8 cellular contexts compared by ENCODE assay signal in the genomic region with DNA sequence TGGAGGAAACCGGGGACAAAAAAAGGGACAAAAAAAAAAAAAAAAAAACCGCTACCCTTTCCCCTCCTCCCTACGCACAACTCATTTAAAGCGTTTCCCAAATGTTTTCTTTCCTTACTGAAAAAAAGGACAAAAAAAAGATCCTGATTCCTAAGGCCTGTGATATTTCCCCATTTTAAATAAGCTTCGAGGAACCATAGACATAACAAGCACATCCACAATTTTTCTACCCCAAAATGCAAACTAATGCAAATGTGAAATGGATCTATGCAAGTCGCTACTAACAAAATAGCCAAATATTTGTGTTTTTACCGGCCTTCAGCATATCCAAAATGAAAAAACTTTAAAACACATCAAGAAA. TPM values are rescaled to one million over a fixed set of nuclear protein-coding genes. Genes with fewer than 3 reads are reported as not detected.
DNase-seq lines count a peak whose midpoint lies in the region; ATAC-seq, FAIRE-seq and TF ChIP-seq lines count a peak whose summit lies in the region.

No MANE protein-coding gene starts in this region.

- no peak for TF ChIP-seq POLR2A in GM12891 (IDR thresholded peaks at IDR 0.05; ENCODE audit: low read depth, low read length)

- no peak for DNase-seq in GM23248
- DNase-seq in T-cell = no peak
- no peak for DNase-seq in foreskin fibroblast
- DNase-seq in skeletal muscle cell (ENCODE audit: low read depth) = no peak
- DNase-seq in C1 segment of cervical spinal cord (lab: John Stamatoyannopoulos, UW) = no peak
- DNase-seq in EL = no peak
- no peak for DNase-seq in GM12891 (ENCODE audit: insufficient read length, low spot score)
- DNase-seq in UCSD-AML1 (lab: John Stamatoyannopoulos, UW; ENCODE audit: unreplicated experiment) = no peak

- H3K4me1 Mint-ChIP-seq in T-cell = peaks cover 56 to 70% (median 58%) of the 10 kb centered on the region in 3 donors

- H3K4me3 Mint-ChIP-seq in T-cell = peak overlapping the region; percentile 75 to 85 (median 82)

- peak overlapping the region; percentile 80 for H2AFZ ChIP-seq in GM23248

- H3K4me2 ChIP-seq in GM23248 (ENCODE audit: unreplicated experiment) = peak overlapping the region; percentile 93

- FAIRE-seq in GM12891 (lab: Jason Lieb, UNC) = no peak

- no peaks in the 10 kb centered on the region for H4K20me1 ChIP-seq in GM23248 (ENCODE audit: insufficient read depth)

- in situ Hi-C loops in GM23248 (cut with MboI) = loop anchor here (25.0 kb wide), 1 partner anchor 592 kb away; no protein-coding TSS in a partner anchor

- no peaks in the 10 kb centered on the region for H3K9me3 ChIP-seq in GM23248 (ENCODE audit: low read depth)

- WGBS in GM23248 (ENCODE audit: low coverage in 1 of 2, low lambda C conversion rate in 2 of 2, missing lambda C conversion rate in 2 of 2), 2 experiments = 1% methylated on average over 7 of the region's 7 CpGs

- peak overlapping the region; percentile 95 for H3K9ac ChIP-seq in GM23248

- no peaks in the 10 kb centered on the region for H3K27me3 Mint-ChIP-seq in T-cell

- CTCF ChIA-PET in T-cell (lab: Charles Lee) = interaction anchor here (0.6 to 1.1 kb wide), 12 partner anchors 15 to 1192 kb away, joined by 3 to 7 read pairs (median 4); no protein-coding TSS in a partner anchor

- ATAC-seq in T-cell (replicated peaks in 1 of 4) = no peak

- POLR2A ChIA-PET in T-cell (lab: Charles Lee) = interaction anchor here (0.6 to 3.0 kb wide), 8 partner anchors 14 to 273 kb away, joined by 3 to 25 read pairs (median 6); no protein-coding TSS in a partner anchor

- H3F3A ChIP-seq in GM23248 (ENCODE audit: insufficient read depth) = peaks cover 41% of the 10 kb centered on the region

- peaks cover 35% of the 10 kb centered on the region for H3K79me2 ChIP-seq in GM23248 (ENCODE audit: insufficient read depth)

- H3K36me3 ChIP-seq in GM23248 (ENCODE audit: low read depth) = no peaks in the 10 kb centered on the region

- no peaks in the 10 kb centered on the region for H3K9me3 Mint-ChIP-seq in T-cell

- peaks cover 20% of the 10 kb centered on the region for H3K4me1 ChIP-seq in GM23248 (ENCODE audit: insufficient read depth)

- H3K27ac Mint-ChIP-seq in T-cell = peak overlapping the region; percentile 95 to 97

- H3K4me3 ChIP-seq in GM23248 (peak overlapping the region; percentile 85), foreskin fibroblast (ENCODE audit: low read depth in 1 of 2, low read length in 2 of 2) (peak overlapping the region; percentile 61 to 79), skeletal muscle cell (ENCODE audit: low read depth, low read length) (peak overlapping the region; percentile 67)

- no peaks in the 10 kb centered on the region for H3K27me3 ChIP-seq in GM23248 (replicated peaks; ENCODE audit: insufficient read depth)

- TF ChIP-seq CTCF in foreskin fibroblast (IDR thresholded peaks at IDR 0.05; ENCODE audit: low read depth, low read length) = no peak

- no peaks in the 10 kb centered on the region for H3K9me2 ChIP-seq in GM23248 (ENCODE audit: insufficient read depth)

- peak overlapping the region; percentile 92 for H3K27ac ChIP-seq in GM23248

- peaks cover 2% of the 10 kb centered on the region for H3K36me3 Mint-ChIP-seq in T-cell

TF ChIP-seq in GM12891, 5 proteins besides CTCF, POLR2A, EP300 and RAD21:
- TF ChIP-seq TAF1 (IDR thresholded peaks at IDR 0.05; ENCODE audit: low read depth, low read length) (no peak), PAX5 (IDR thresholded peaks at IDR 0.05; ENCODE audit: insufficient read depth, low read length, severe bottlenecking) (no peak), POU2F2 (IDR thresholded peaks at IDR 0.05; ENCODE audit: low read depth, low read length) (no peak), POLR2AphosphoS5 (IDR thresholded peaks at IDR 0.05; ENCODE audit: low read depth, low read length) (no peak), SPI1 (IDR thresholded peaks at IDR 0.05; ENCODE audit: low read depth, low read length) (no peak)

RNA-seq across cellular contexts. Expression of a gene that starts 1.4 kb away (rescaled TPM):
- total RNA-seq in GM23248 (2014; rRNA removed; shearing (Covaris generic)) = 18.1 and 23.5 TPM in 2 replicates
- 8.9 and 10.4 TPM in 2 replicates for polyA plus RNA-seq in GM23248 (2016; fragmentation: Nextera tagmentation; extraction: Ambion mirVana)
- total RNA-seq in T-cell = 10 to 100 TPM; 57.6 to 92.4 (median 87.5) TPM
- polyA plus RNA-seq in GM12891 (2012; ENCODE audit: low read depth, missing spikeins) = 19.2 TPM
